8 cellular contexts compared by ENCODE assay signal in genomic region chr16:21300309-21301167, GRCh38. TPM values are rescaled to one million over a fixed set of nuclear protein-coding genes. Genes with fewer than 3 reads are reported as not detected.
DNase-seq lines count a peak whose midpoint lies in the region; ATAC-seq, FAIRE-seq and TF ChIP-seq lines count a peak whose summit lies in the region.

No MANE protein-coding gene starts in this region.

- peaks cover 0 to 1% of the 10 kb centered on the region in 2 donors for H3K36me3 Mint-ChIP-seq in CD4-positive, alpha-beta memory T cell
- no peaks in the 10 kb centered on the region for H3K36me3 Mint-ChIP-seq in activated CD4-positive, alpha-beta T cell treated with anti-CD3 and anti-CD28 coated beads, Interleukin-2, amount 10 ng/mL, durations not matched to agents 24 days and 14 days (ENCODE audit: low read depth)
- no peaks in the 10 kb centered on the region for H3K36me3 Mint-ChIP-seq in stimulated activated effector memory CD8-positive, alpha-beta T cell treated with anti-CD3 and anti-CD28 coated beads, Interleukin-12 subunit alpha, Interleukin-12 subunit beta, amount 100 ng/mL, for 72 hours

- POLR2A ChIA-PET in CD4-positive, alpha-beta memory T cell (lab: Charles Lee; ENCODE audit: partially characterized antibody): no interaction called here

- peaks cover 12 to 26% (median 21%) of the 10 kb centered on the region in 4 donors for H3K4me1 Mint-ChIP-seq in CD4-positive, alpha-beta memory T cell
- peaks cover 25% of the 10 kb centered on the region for H3K4me1 Mint-ChIP-seq in activated CD4-positive, alpha-beta T cell treated with anti-CD3 and anti-CD28 coated beads, Interleukin-2, amount 10 ng/mL, durations not matched to agents 24 days and 14 days
- peaks cover 21% of the 10 kb centered on the region for H3K4me1 Mint-ChIP-seq in stimulated activated effector memory CD8-positive, alpha-beta T cell treated with anti-CD3 and anti-CD28 coated beads, Interleukin-12 subunit alpha, Interleukin-12 subunit beta, amount 100 ng/mL, for 72 hours

- CTCF ChIA-PET in CD4-positive, alpha-beta memory T cell (lab: Charles Lee; ENCODE audit: partially characterized antibody): interaction anchor here (0.7 to 1.4 kb wide), 3 partner anchors 15 to 450 kb away, joined by 3 to 4 read pairs (median 3); no protein-coding TSS in a partner anchor

- 0 to 1% methylated on average over 31 to 33 of the region's 36 CpGs for WGBS in mesodermal cell (ENCODE audit: insufficient coverage in 2 of 2), 2 experiments

- peak; percentile 97 for TF ChIP-seq CTCF in epithelial cell of esophagus (IDR thresholded peaks at IDR 0.05; ENCODE audit: insufficient read depth, low read depth, low read length, missing control alignments)

- H3K9me3 Mint-ChIP-seq in CD4-positive, alpha-beta memory T cell: no peaks in the 10 kb centered on the region
- H3K9me3 Mint-ChIP-seq in activated CD4-positive, alpha-beta T cell treated with anti-CD3 and anti-CD28 coated beads, Interleukin-2, amount 10 ng/mL, durations not matched to agents 24 days and 14 days: no peaks in the 10 kb centered on the region
- no peaks in the 10 kb centered on the region for H3K9me3 Mint-ChIP-seq in stimulated activated effector memory CD8-positive, alpha-beta T cell treated with anti-CD3 and anti-CD28 coated beads, Interleukin-12 subunit alpha, Interleukin-12 subunit beta, amount 100 ng/mL, for 72 hours

- intact Hi-C loops in CD4-positive, alpha-beta memory T cell (cut with micrococcal nuclease): loop anchor here (1.0 kb wide), 1 partner anchor 112 kb away; no protein-coding TSS in a partner anchor
- intact Hi-C loops in activated CD4-positive, alpha-beta T cell treated with anti-CD3 and anti-CD28 coated beads, Interleukin-2, amount 10 ng/mL, durations not matched to agents 24 days and 14 days (cut with micrococcal nuclease): loop anchor here (2.0 to 10.0 kb wide), 4 partner anchors 22 to 496 kb away; partner anchors contain the start of genes CRYM, ERI2, LDAF1 and REXO5

- H3K4me3 Mint-ChIP-seq in CD4-positive, alpha-beta memory T cell: peak overlapping the region; percentile 88 to 97 (median 92)
- H3K4me3 Mint-ChIP-seq in activated CD4-positive, alpha-beta T cell treated with anti-CD3 and anti-CD28 coated beads, Interleukin-2, amount 10 ng/mL, durations not matched to agents 24 days and 14 days: peak overlapping the region; percentile 86
- peak overlapping the region; percentile 91 for H3K4me3 Mint-ChIP-seq in stimulated activated effector memory CD8-positive, alpha-beta T cell treated with anti-CD3 and anti-CD28 coated beads, Interleukin-12 subunit alpha, Interleukin-12 subunit beta, amount 100 ng/mL, for 72 hours

- H3K9me3 ChIP-seq in CD4-positive, alpha-beta memory T cell (ENCODE audit: control insufficient read depth in 1 of 2, low read length in 2 of 2): no peaks in the 10 kb centered on the region
- H3K9me3 ChIP-seq in mesodermal cell (ENCODE audit: control insufficient read depth, low read length): no peaks in the 10 kb centered on the region

- ATAC-seq in HG03378 (IDR thresholded peaks at IDR 0.05; ENCODE audit: unreplicated experiment): peak; percentile 68
- ATAC-seq in stimulated activated effector memory CD8-positive, alpha-beta T cell treated with anti-CD3 and anti-CD28 coated beads, Interleukin-12 subunit alpha, Interleukin-12 subunit beta, amount 100 ng/mL, for 72 hours: peak; percentile 74

- H3K27me3 Mint-ChIP-seq in CD4-positive, alpha-beta memory T cell: peaks cover 0 to 2% of the 10 kb centered on the region in 2 donors
- peaks cover 32% of the 10 kb centered on the region for H3K27me3 Mint-ChIP-seq in activated CD4-positive, alpha-beta T cell treated with anti-CD3 and anti-CD28 coated beads, Interleukin-2, amount 10 ng/mL, durations not matched to agents 24 days and 14 days

- DNase-seq in CD4-positive, alpha-beta memory T cell: peak; percentile 7 to 45 (median 27)
- DNase-seq in GM19239 (ENCODE audit: insufficient read length, low spot score) (peak; percentile 55), NCI-H446 treated with DMSO at 0.1 percent for 48 hours (lab: John Stamatoyannopoulos, UW) (peak; percentile 97), epithelial cell of esophagus (ENCODE audit: low read depth) (peak; percentile 100)
- peak; percentile 88 for DNase-seq in activated CD4-positive, alpha-beta T cell treated with anti-CD3 and anti-CD28 coated beads, Interleukin-2, amount 10 ng/mL, durations not matched to agents 24 days and 14 days
- DNase-seq in stimulated activated effector memory CD8-positive, alpha-beta T cell treated with anti-CD3 and anti-CD28 coated beads, Interleukin-12 subunit alpha, Interleukin-12 subunit beta, amount 100 ng/mL, for 72 hours (ENCODE audit: low spot score in 2 of 2): peak; percentile 8 to 60

- no peaks in the 10 kb centered on the region for H3K27me3 ChIP-seq in CD4-positive, alpha-beta memory T cell (ENCODE audit: insufficient read depth, low read length)

- no peak overlapping the region for H3K27ac ChIP-seq in CD4-positive, alpha-beta memory T cell (ENCODE audit: low read depth, low read length)
- no peak overlapping the region for H3K27ac ChIP-seq in mesodermal cell (ENCODE audit: low read depth, low read length, severe bottlenecking)

- H3K36me3 ChIP-seq in CD4-positive, alpha-beta memory T cell (ENCODE audit: insufficient read depth, low read length): no peaks in the 10 kb centered on the region
- H3K36me3 ChIP-seq in mesodermal cell (ENCODE audit: control insufficient read depth, insufficient read depth, low read length): no peaks in the 10 kb centered on the region

- H3K4me1 ChIP-seq in CD4-positive, alpha-beta memory T cell (ENCODE audit: insufficient read depth, low read length): peaks cover 18% of the 10 kb centered on the region
- H3K4me1 ChIP-seq in mesodermal cell (ENCODE audit: control insufficient read depth, insufficient read depth, low read length, poor library complexity, severe bottlenecking): peaks cover 4% of the 10 kb centered on the region

- H3K4me3 ChIP-seq in CD4-positive, alpha-beta memory T cell (ENCODE audit: low read length in 2 of 2): peak overlapping the region; percentile 55 to 59
- H3K4me3 ChIP-seq in epithelial cell of esophagus (ENCODE audit: low read length) (peak overlapping the region; percentile 78), mesodermal cell (ENCODE audit: extremely low read depth, insufficient read depth, low read length, poor library complexity, severe bottlenecking) (peak overlapping the region; percentile 58)

- FAIRE-seq in GM19239 (lab: Jason Lieb, UNC): peak; percentile 97

- peak overlapping the region; percentile 8 to 69 (median 48) for H3K27ac Mint-ChIP-seq in CD4-positive, alpha-beta memory T cell
- H3K27ac Mint-ChIP-seq in activated CD4-positive, alpha-beta T cell treated with anti-CD3 and anti-CD28 coated beads, Interleukin-2, amount 10 ng/mL, durations not matched to agents 24 days and 14 days: peak overlapping the region; percentile 70
- peak overlapping the region; percentile 41 for H3K27ac Mint-ChIP-seq in stimulated activated effector memory CD8-positive, alpha-beta T cell treated with anti-CD3 and anti-CD28 coated beads, Interleukin-12 subunit alpha, Interleukin-12 subunit beta, amount 100 ng/mL, for 72 hours

RNA-seq across cellular contexts. Expression of gene CRYM, which starts 22.4 kb away (rescaled TPM):
- not detected for total RNA-seq in CD4-positive, alpha-beta memory T cell
- polyA plus RNA-seq in CD4-positive, alpha-beta memory T cell: not detected
- total RNA-seq in activated CD4-positive, alpha-beta T cell treated with anti-CD3 and anti-CD28 coated beads, Interleukin-2, amount 10 ng/mL, durations not matched to agents 24 days and 14 days: not detected in 2 replicates
- polyA plus RNA-seq in mesodermal cell (2013, experiment 1 of 2): 3.9 TPM
- polyA plus RNA-seq in mesodermal cell (2013, experiment 2 of 2): 4.7 TPM

Comparison
In these comparisons a context has a peak if more than half of its experiments do, and no peak if none do; other contexts are left out.
1. DNase-seq: peak in every context shown above with its lines; median percentile 100 in epithelial cell of esophagus; 97 in NCI-H446 treated with DMSO at 0.1 percent for 48 hours; 88 in activated CD4-positive, alpha-beta T cell treated with anti-CD3 and anti-CD28 coated beads, Interleukin-2, amount 10 ng/mL, durations not matched to agents 24 days and 14 days; 55 in GM19239; 34 in stimulated activated effector memory CD8-positive, alpha-beta T cell treated with anti-CD3 and anti-CD28 coated beads, Interleukin-12 subunit alpha, Interleukin-12 subunit beta, amount 100 ng/mL, for 72 hours; 27 in CD4-positive, alpha-beta memory T cell.